In the genomic region with DNA sequence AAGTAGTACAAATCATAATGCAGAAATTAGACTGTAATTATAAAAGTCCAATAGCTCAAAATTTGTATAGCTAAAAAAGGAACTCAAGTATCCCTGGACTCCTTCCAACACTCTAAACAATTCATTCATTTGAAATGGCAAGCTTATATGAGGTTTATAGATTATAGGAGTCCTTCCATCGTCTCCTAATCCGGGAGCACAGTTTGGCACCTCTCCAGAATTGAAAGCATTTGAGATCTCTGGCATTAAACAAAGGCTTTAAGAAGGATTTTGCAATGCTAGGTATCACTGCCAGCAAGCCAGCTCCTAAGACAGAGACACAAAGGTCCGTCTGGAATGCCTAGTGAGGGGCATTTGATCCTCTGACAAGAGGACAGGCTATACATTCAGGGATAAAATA, we compare ENCODE assay signal across 13 cellular contexts.
A peak's percentile ranks its signal among the peaks of the same experiment; 100 is the strongest.
DNase-seq lines count a peak whose midpoint lies in the region; ATAC-seq and TF ChIP-seq lines count a peak whose summit lies in the region.
"Had no signal": no experiment of that assay in that cellular context is flagged by ENCODE, and none has a peak within 500 bp of the region (broad histone marks: within the 10 kb centered on the region; RNA-seq: fewer than 3 reads in every experiment).

No MANE protein-coding gene starts in this region.

- no peak overlapping the region for H3K4me3 Mint-ChIP-seq in natural killer cell
- H3K4me3 Mint-ChIP-seq: dendritic cell treated with granulocyte-macrophage colony-stimulating factor and Interleukin-4, amounts not matched to agents 40 ng/mL and 50 ng/mL, for 4 days had no signal

- TF ChIP-seq EP300 in Ishikawa (IDR thresholded peaks at IDR 0.05; ENCODE audit: borderline replicate concordance) (no peak), esophagus muscularis mucosa (IDR thresholded peaks at IDR 0.05) (no peak)

- no peaks in the 10 kb centered on the region for H3K27me3 Mint-ChIP-seq in natural killer cell (ENCODE audit: low read depth in 2 of 2)
- H3K27me3 Mint-ChIP-seq: dendritic cell treated with granulocyte-macrophage colony-stimulating factor and Interleukin-4, amounts not matched to agents 40 ng/mL and 50 ng/mL, for 4 days had no signal

- TF ChIP-seq CTCF in esophagus muscularis mucosa (IDR thresholded peaks at IDR 0.05): no peak
- TF ChIP-seq CTCF in GM20000 (IDR thresholded peaks at IDR 0.05; ENCODE audit: extremely low read depth, missing control alignments): no peak
- no peak for TF ChIP-seq CTCF in natural killer cell (IDR thresholded peaks at IDR 0.05)

- DNase-seq in NCI-H748 treated with DMSO at 0.1 percent for 48 hours (lab: John Stamatoyannopoulos, UW) (peak; percentile 15), esophagus muscularis mucosa (ENCODE audit: extremely low spot score) (no peak), renal cortical epithelial cell (ENCODE audit: low read depth) (peak; percentile 68), GM20000 (ENCODE audit: low spot score) (no peak), natural killer cell (no peak)
- DNase-seq in activated CD8-positive, alpha-beta memory T cell treated with anti-CD3 and anti-CD28 coated beads, Interleukin-2, amount 50 U/mL, for 4 hours: no peak
- DNase-seq: activated CD4-positive, alpha-beta T cell treated with anti-CD3 and anti-CD28 coated beads for 1 hour; activated effector memory CD4-positive, alpha-beta T cell treated with Interleukin-2 at 50 U/mL for 16 hours; GOT3; NCI-H1417 treated with DMSO at 0.1 percent for 48 hours had no signal

- ATAC-seq in natural killer cell: no peak

- no peaks in the 10 kb centered on the region for H3K9me3 Mint-ChIP-seq in natural killer cell
- H3K9me3 Mint-ChIP-seq: dendritic cell treated with granulocyte-macrophage colony-stimulating factor and Interleukin-4, amounts not matched to agents 40 ng/mL and 50 ng/mL, for 4 days had no signal

- peaks cover 8 to 13% of the 10 kb centered on the region in 2 donors for H3K4me1 Mint-ChIP-seq in natural killer cell

- no peaks in the 10 kb centered on the region for H3K9me3 ChIP-seq in esophagus muscularis mucosa
- H3K9me3 ChIP-seq: Peyer's patch had no signal

- H3K4me1 ChIP-seq in esophagus muscularis mucosa: peaks cover 68 to 91% (median 87%) of the 10 kb centered on the region in 4 donors

- WGBS in esophagus muscularis mucosa: 21% methylated on average over 3 of the region's 3 CpGs

- H3K4me3 ChIP-seq in esophagus muscularis mucosa: peak overlapping the region in 1 of 4 donors; percentile 31

- no peaks in the 10 kb centered on the region for H3K36me3 Mint-ChIP-seq in natural killer cell

- TF ChIP-seq POLR2A in esophagus muscularis mucosa (IDR thresholded peaks at IDR 0.05; ENCODE audit: low read depth): no peak

- TF ChIP-seq RAD21 in Ishikawa (IDR thresholded peaks at IDR 0.05; ENCODE audit: low read depth): no peak

- H3K27me3 ChIP-seq in esophagus muscularis mucosa: no peaks in the 10 kb centered on the region
- H3K27me3 ChIP-seq: Peyer's patch had no signal

- peaks cover 0 to 2% (median under 1%) of the 10 kb centered on the region in 4 donors for H3K36me3 ChIP-seq in esophagus muscularis mucosa

- intact Hi-C loops in esophagus muscularis mucosa (cut with DNase I): loop anchor here (5.0 kb wide), 1 partner anchor 42 kb away; no protein-coding TSS in a partner anchor
- intact Hi-C loops in natural killer cell (cut with micrococcal nuclease): no loop called here

- H3K27ac Mint-ChIP-seq in natural killer cell: no peak overlapping the region
- H3K27ac Mint-ChIP-seq: dendritic cell treated with granulocyte-macrophage colony-stimulating factor and Interleukin-4, amounts not matched to agents 40 ng/mL and 50 ng/mL, for 4 days had no signal

- H3K27ac ChIP-seq in esophagus muscularis mucosa (replicated peaks in 1 of 4): peak overlapping the region; percentile 60 to 76 (median 64)

TF ChIP-seq in Ishikawa, 13 proteins besides CTCF, POLR2A, EP300 and RAD21:
- TF ChIP-seq TEAD4 (IDR thresholded peaks at IDR 0.05) (no peak), CEBPB (IDR thresholded peaks at IDR 0.05) (peak; percentile 77), FOXM1 (IDR thresholded peaks at IDR 0.05; ENCODE audit: borderline replicate concordance, low read depth) (no peak), NFIC (IDR thresholded peaks at IDR 0.05) (peak; percentile 57; the same call in 1 of the 2 replicates)
- TF ChIP-seq, protein P1, sequence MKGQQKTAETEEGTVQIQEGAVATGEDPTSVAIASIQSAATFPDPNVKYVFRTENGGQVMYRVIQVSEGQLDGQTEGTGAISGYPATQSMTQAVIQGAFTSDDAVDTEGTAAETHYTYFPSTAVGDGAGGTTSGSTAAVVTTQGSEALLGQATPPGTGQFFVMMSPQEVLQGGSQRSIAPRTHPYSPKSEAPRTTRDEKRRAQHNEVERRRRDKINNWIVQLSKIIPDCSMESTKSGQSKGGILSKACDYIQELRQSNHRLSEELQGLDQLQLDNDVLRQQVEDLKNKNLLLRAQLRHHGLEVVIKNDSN (IDR thresholded peaks at IDR 0.05): no peak
- TF ChIP-seq, protein P2, sequence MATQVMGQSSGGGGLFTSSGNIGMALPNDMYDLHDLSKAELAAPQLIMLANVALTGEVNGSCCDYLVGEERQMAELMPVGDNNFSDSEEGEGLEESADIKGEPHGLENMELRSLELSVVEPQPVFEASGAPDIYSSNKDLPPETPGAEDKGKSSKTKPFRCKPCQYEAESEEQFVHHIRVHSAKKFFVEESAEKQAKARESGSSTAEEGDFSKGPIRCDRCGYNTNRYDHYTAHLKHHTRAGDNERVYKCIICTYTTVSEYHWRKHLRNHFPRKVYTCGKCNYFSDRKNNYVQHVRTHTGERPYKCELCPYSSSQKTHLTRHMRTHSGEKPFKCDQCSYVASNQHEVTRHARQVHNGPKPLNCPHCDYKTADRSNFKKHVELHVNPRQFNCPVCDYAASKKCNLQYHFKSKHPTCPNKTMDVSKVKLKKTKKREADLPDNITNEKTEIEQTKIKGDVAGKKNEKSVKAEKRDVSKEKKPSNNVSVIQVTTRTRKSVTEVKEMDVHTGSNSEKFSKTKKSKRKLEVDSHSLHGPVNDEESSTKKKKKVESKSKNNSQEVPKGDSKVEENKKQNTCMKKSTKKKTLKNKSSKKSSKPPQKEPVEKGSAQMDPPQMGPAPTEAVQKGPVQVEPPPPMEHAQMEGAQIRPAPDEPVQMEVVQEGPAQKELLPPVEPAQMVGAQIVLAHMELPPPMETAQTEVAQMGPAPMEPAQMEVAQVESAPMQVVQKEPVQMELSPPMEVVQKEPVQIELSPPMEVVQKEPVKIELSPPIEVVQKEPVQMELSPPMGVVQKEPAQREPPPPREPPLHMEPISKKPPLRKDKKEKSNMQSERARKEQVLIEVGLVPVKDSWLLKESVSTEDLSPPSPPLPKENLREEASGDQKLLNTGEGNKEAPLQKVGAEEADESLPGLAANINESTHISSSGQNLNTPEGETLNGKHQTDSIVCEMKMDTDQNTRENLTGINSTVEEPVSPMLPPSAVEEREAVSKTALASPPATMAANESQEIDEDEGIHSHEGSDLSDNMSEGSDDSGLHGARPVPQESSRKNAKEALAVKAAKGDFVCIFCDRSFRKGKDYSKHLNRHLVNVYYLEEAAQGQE (IDR thresholded peaks at IDR 0.05; ENCODE audit: low read depth): no peak

Comparison
In these comparisons a context has a peak if more than half of its experiments do, and no peak if none do; other contexts are left out.
1. DNase-seq: peak in NCI-H748 treated with DMSO at 0.1 percent for 48 hours (single experiment) and renal cortical epithelial cell (single experiment); none in esophagus muscularis mucosa (single experiment), activated CD8-positive, alpha-beta memory T cell treated with anti-CD3 and anti-CD28 coated beads, Interleukin-2, amount 50 U/mL, for 4 hours (single experiment), GM20000 (single experiment) and natural killer cell (single experiment).